14 cellular contexts compared by ENCODE assay signal in the genomic region with DNA sequence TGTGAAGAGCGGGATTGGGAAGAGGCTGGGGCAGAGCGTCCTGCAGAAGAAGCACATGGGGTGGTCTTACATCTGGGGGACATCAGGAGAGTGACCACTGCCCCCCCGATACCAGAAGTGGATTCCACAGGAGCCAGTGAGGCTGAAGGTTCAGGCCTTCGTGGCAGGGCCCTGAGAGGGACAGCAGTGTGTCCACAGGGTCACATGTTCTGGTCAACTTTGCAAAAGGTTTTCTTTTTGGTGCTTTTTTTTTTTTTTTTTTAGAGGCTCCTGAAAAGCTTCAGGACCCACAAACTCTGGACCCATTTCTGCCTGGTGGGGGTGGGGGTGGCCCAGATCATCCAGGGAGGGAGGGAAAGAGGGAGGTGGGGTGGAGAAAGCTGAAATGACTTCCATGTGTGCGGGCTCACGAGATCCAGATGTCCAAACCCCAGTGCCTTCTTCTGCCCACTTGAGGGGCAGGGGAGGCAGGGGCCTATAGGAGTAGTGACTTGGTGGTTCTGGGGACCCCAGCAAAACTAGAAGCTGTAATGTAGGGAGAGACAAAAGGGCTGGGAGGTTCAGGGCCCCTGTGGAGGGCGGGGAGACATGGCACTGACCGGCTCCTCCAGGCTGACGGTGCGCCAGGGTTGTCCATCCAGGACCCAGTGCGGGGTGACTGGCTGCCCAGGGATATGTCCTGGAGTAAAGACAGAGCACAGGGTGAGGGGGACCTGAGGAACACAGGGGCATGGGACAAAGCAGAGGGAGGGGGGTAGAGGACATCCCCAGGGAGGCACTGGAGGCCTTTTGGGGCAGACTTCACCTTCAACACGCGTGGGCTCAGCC. TPM values are rescaled to one million over a fixed set of nuclear protein-coding genes. Genes with fewer than 3 reads are reported as not detected.
A peak's percentile ranks its signal among the peaks of the same experiment; 100 is the strongest.
DNase-seq lines count a peak whose midpoint lies in the region; ATAC-seq and TF ChIP-seq lines count a peak whose summit lies in the region.
"Had no signal": no experiment of that assay in that cellular context is flagged by ENCODE, and none has a peak within 500 bp of the region (broad histone marks: within the 10 kb centered on the region; RNA-seq: fewer than 3 reads in every experiment).

No MANE protein-coding gene starts in this region.

- TF ChIP-seq CTCF in heart right ventricle (IDR thresholded peaks at IDR 0.05) (no peak), fibroblast of villous mesenchyme (IDR thresholded peaks at IDR 0.05; ENCODE audit: insufficient read depth, low read depth, low read length) (no peak), ovary (IDR thresholded peaks at IDR 0.05) (no peak)

- 78 to 83% methylated on average over 13 of the region's 13 CpGs for WGBS in heart right ventricle, 2 donors
- WGBS in ovary, 3 donors = 77 to 90% (median 89%) methylated on average over 13 of the region's 13 CpGs
- WGBS in aorta, 2 donors = 70 to 82% methylated on average over 13 of the region's 13 CpGs

- H3K4me1 ChIP-seq in heart right ventricle (peaks cover 9 to 54% (median 29%) of the 10 kb centered on the region in 9 donors), ovary (ENCODE audit: insufficient read depth) (peaks cover 16% of the 10 kb centered on the region), aorta (ENCODE audit: control insufficient read depth in 1 of 2, insufficient read depth in 2 of 2, low read length in 2 of 2) (no peaks in the 10 kb centered on the region)

- H3K36me3 ChIP-seq in heart right ventricle = peaks cover 0 to 8% (median 0%) of the 10 kb centered on the region in 9 donors
- no peaks in the 10 kb centered on the region for H3K36me3 ChIP-seq in ovary
- H3K36me3 ChIP-seq in aorta (ENCODE audit: control insufficient read depth in 1 of 2, insufficient read depth in 2 of 2, low read length in 1 of 2) = no peaks in the 10 kb centered on the region

- H3K27me3 ChIP-seq in heart right ventricle (peaks cover 0 to 70% (median 43%) of the 10 kb centered on the region in 7 donors), ovary (no peaks in the 10 kb centered on the region), aorta (ENCODE audit: control insufficient read depth in 1 of 2, insufficient read depth in 2 of 2, low read length in 1 of 2) (no peaks in the 10 kb centered on the region)

- no peak for DNase-seq in heart right ventricle
- no peak for DNase-seq in left cardiac atrium
- peak; percentile 20 for DNase-seq in fibroblast of villous mesenchyme (ENCODE audit: low read depth)
- DNase-seq in ovary = peak in 1 of 5 donors; percentile 39
- DNase-seq in aorta = no peak
- no peak for DNase-seq in posterior vena cava (ENCODE audit: low spot score)
- no peak for DNase-seq in iPS-NIHi7 (ENCODE audit: extremely low spot score)
- no peak for DNase-seq in kidney glomerular epithelial cell (lab: John Stamatoyannopoulos, UW)
- DNase-seq: activated CD4-positive, alpha-beta T cell treated with anti-CD3 and anti-CD28 coated beads for 48 hours; cortex of kidney; GDM1; stimulated activated CD4-positive, alpha-beta T cell treated with anti-CD3 and anti-CD28 coated beads, Interleukin-2, amount 100 ng/mL, for 24 hours had no signal

- H3K4me3 ChIP-seq in heart right ventricle (no peak overlapping the region), fibroblast of villous mesenchyme (ENCODE audit: low read depth, low read length) (peak overlapping the region; percentile 79), ovary (no peak overlapping the region), aorta (ENCODE audit: low read length in 2 of 2) (no peak overlapping the region)

- H3K27ac ChIP-seq in heart right ventricle (peak overlapping the region in 9 of 10 donors; percentile 37 to 76 (median 56)), ovary (peak overlapping the region; percentile 76 to 81), aorta (ENCODE audit: low read depth in 1 of 2, low read length in 2 of 2) (peak overlapping the region; percentile 49 to 64)

- no peak for TF ChIP-seq EP300 in ovary (IDR thresholded peaks at IDR 0.05)

- H3K9me3 ChIP-seq in heart right ventricle = no peaks in the 10 kb centered on the region
- no peaks in the 10 kb centered on the region for H3K9me3 ChIP-seq in ovary
- H3K9me3 ChIP-seq in aorta (ENCODE audit: control insufficient read depth, low read length) = no peaks in the 10 kb centered on the region

- ATAC-seq in heart right ventricle (no peak), left cardiac atrium (no peak), aorta (ENCODE audit: low FRiP score) (no peak)

- TF ChIP-seq POLR2A in ovary (IDR thresholded peaks at IDR 0.05) = no peak

- intact Hi-C loops in heart right ventricle (cut with DNase I) = loop anchor here in 9 of 10 donors (1.0 to 10.0 kb wide), 7 partner anchors 31 to 406 kb away; a partner anchor contains a TSS
- intact Hi-C loops in left cardiac atrium (cut with DNase I) = loop anchor here (10.0 kb wide), 3 partner anchors 86 to 406 kb away; a partner anchor contains a TSS
- intact Hi-C loops in ovary (cut with DNase I) = loop anchor here in 2 of 4 donors (5.0 kb wide), 2 partner anchors 33 to 93 kb away; a partner anchor contains a TSS
- intact Hi-C loops in aorta (cut with DNase I) = loop anchor here (5.0 to 10.0 kb wide), 3 partner anchors 73 to 166 kb away; a partner anchor contains a TSS
- intact Hi-C loops in posterior vena cava (cut with DNase I) = no loop called here

RNA-seq across cellular contexts. Expression of a gene that starts 2.7 kb away (rescaled TPM):
- total RNA-seq in heart right ventricle = 10 to 100 TPM in 2 of 10 donors, 1 to 10 TPM in 8; 1.6 to 13.2 (median 3.3) TPM
- 10 to 100 TPM in 1 of 2 donors, 1 to 10 TPM in 1; 5.6 to 71.8 TPM for polyA plus RNA-seq in heart right ventricle
- total RNA-seq in left cardiac atrium = 10 to 100 TPM in 1 of 2 donors, 1 to 10 TPM in 1; 9.9 to 18.5 TPM
- 44.8 and 53.1 TPM in 2 replicates for total RNA-seq in fibroblast of villous mesenchyme
- 10 to 100 TPM; 12.4 to 68.1 (median 26.1) TPM for total RNA-seq in ovary
- polyA plus RNA-seq in ovary = 10 to 100 TPM; 23.3 to 34.1 TPM
- total RNA-seq in aorta = 10 to 100 TPM; 39.8 to 96.8 TPM
- polyA plus RNA-seq in aorta = 100 to 1,000 TPM in 1 of 2 donors, 10 to 100 TPM in 1; 36.9 to 352 TPM
- total RNA-seq in posterior vena cava = 10 to 100 TPM; 52.0 to 70.3 TPM

RNA-seq across cellular contexts. Expression of a gene that starts 15.9 kb away (rescaled TPM):
- total RNA-seq in heart right ventricle (not detected), left cardiac atrium (not detected), fibroblast of villous mesenchyme (not detected in 2 replicates), ovary (not detected), aorta (not detected), posterior vena cava (not detected)
- polyA plus RNA-seq in heart right ventricle (not detected), ovary (under 1 TPM in 1 of 2 donors, not detected in 1; 0.22 TPM), aorta (not detected)
- total RNA-seq: mucosa of gallbladder had no signal
- polyA plus RNA-seq: adipose tissue had no signal

RNA-seq across cellular contexts. Expression of a gene that starts 33.3 kb away (rescaled TPM):
- total RNA-seq in heart right ventricle (10 to 100 TPM in 2 of 10 donors, 1 to 10 TPM in 8; 1.3 to 22.4 (median 2.8) TPM), left cardiac atrium (10 to 100 TPM; 12.4 to 23.9 TPM), fibroblast of villous mesenchyme (not detected in 2 replicates), ovary (1 to 10 TPM in 5 of 7 donors, under 1 TPM in 2; 0.48 to 9.1 (median 1.7) TPM), aorta (10 to 100 TPM; 16.8 to 55.8 TPM), posterior vena cava (10 to 100 TPM; 12.6 to 41.1 TPM)
- polyA plus RNA-seq in heart right ventricle (10 to 100 TPM in 1 of 2 donors, 1 to 10 TPM in 1; 1.8 to 13.0 TPM), ovary (10 to 100 TPM in 1 of 2 donors, 1 to 10 TPM in 1; 3.3 to 11.5 TPM), aorta (1 to 10 TPM; 2.8 to 4.5 TPM)

RNA-seq across cellular contexts. Expression of a gene that starts 53.4 kb away (rescaled TPM):
- total RNA-seq in heart right ventricle (10 to 100 TPM in 7 of 10 donors, 1 to 10 TPM in 3; 8.4 to 26.5 (median 11.2) TPM), left cardiac atrium (10 to 100 TPM; 15.7 to 19.3 TPM), fibroblast of villous mesenchyme (under 0.01 TPM in 1 of 2 replicates, not detected in the other), ovary (10 to 100 TPM in 3 of 7 donors, 1 to 10 TPM in 4; 5.9 to 22.8 (median 7.4) TPM), aorta (10 to 100 TPM; 10.8 to 21.2 TPM), posterior vena cava (10 to 100 TPM; 18.0 to 18.5 TPM)
- polyA plus RNA-seq in heart right ventricle (10 to 100 TPM; 19.7 to 21.7 TPM), ovary (10 to 100 TPM in 1 of 2 donors, 1 to 10 TPM in 1; 4.6 to 14.3 TPM), aorta (1 to 10 TPM in 1 of 2 donors, under 1 TPM in 1; 0.25 to 2.3 TPM)

Comparison
In these comparisons a context has a peak if more than half of its experiments do, and no peak if none do; other contexts are left out.
1. intact Hi-C loops: an anchor here in heart right ventricle (1.0 to 10.0 kb wide), left cardiac atrium (10.0 kb wide) and aorta (5.0 to 10.0 kb wide); none called in posterior vena cava.